ENCODE assay signal across 1 cellular context in genomic region chr9:19229725-19230355, GRCh38.
TF ChIP-seq lines count a peak whose summit lies in the region.

No MANE protein-coding gene starts in this region.

TF ChIP-seq in HepG2, 621 proteins besides CTCF, POLR2A, EP300 and RAD21 (continued from another document and continues in another):
- no peak for TF ChIP-seq CEBPZ (IDR thresholded peaks at IDR 0.05; ENCODE audit: low read length)
- no peak for TF ChIP-seq ZZZ3 (CRISPR knock-in tag; IDR thresholded peaks at IDR 0.05; ENCODE audit: borderline replicate concordance)
- TF ChIP-seq NFRKB (IDR thresholded peaks at IDR 0.05) = no peak
- TF ChIP-seq ZNF878 (CRISPR knock-in tag; IDR thresholded peaks at IDR 0.05) = 0 out of 2 replicates have a peak, but pooled peaks have one; percentile 30
- TF ChIP-seq KDM2A (CRISPR knock-in tag; IDR thresholded peaks at IDR 0.05; ENCODE audit: borderline replicate concordance, low read depth) = 0 out of 2 replicates have a peak, but pooled peaks have one; percentile 20
- no peak for TF ChIP-seq SCMH1 (CRISPR knock-in tag; IDR thresholded peaks at IDR 0.05; ENCODE audit: borderline replicate concordance)
- TF ChIP-seq KDM5B (CRISPR knock-in tag; IDR thresholded peaks at IDR 0.05; ENCODE audit: borderline replicate concordance) = no peak
- no peak for TF ChIP-seq SALL2 (CRISPR knock-in tag; IDR thresholded peaks at IDR 0.05)
- no peak for TF ChIP-seq MED1 (CRISPR knock-in tag; IDR thresholded peaks at IDR 0.05)
- TF ChIP-seq ZNF746 (CRISPR knock-in tag; IDR thresholded peaks at IDR 0.05) = 0 out of 2 replicates have a peak, but pooled peaks have one; percentile 45
- no peak for TF ChIP-seq ZNF691 (CRISPR knock-in tag; IDR thresholded peaks at IDR 0.05; ENCODE audit: borderline replicate concordance, low read depth)
- peak; percentile 31; the same call in 1 of the 2 replicates for TF ChIP-seq ZNF768 (CRISPR knock-in tag; IDR thresholded peaks at IDR 0.05)
- peak; percentile 86 for TF ChIP-seq RARA (CRISPR knock-in tag; IDR thresholded peaks at IDR 0.05)
- TF ChIP-seq PHF20 (CRISPR knock-in tag; IDR thresholded peaks at IDR 0.05) = peak; percentile 10; the same call in 1 of the 2 replicates
- TF ChIP-seq HDAC2 (CRISPR knock-in tag; IDR thresholded peaks at IDR 0.05) = no peak
- TF ChIP-seq HOXA3 (CRISPR knock-in tag; IDR thresholded peaks at IDR 0.05) = 0 out of 2 replicates have a peak, but pooled peaks have one; percentile 2
- TF ChIP-seq FOXM1 (CRISPR knock-in tag; IDR thresholded peaks at IDR 0.05) = no peak
- no peak for TF ChIP-seq BCLAF1 (IDR thresholded peaks at IDR 0.05)
- no peak for TF ChIP-seq ZNF883 (CRISPR knock-in tag; IDR thresholded peaks at IDR 0.05; ENCODE audit: not compliant biosample characterization)
- TF ChIP-seq PHF8 (CRISPR knock-in tag; IDR thresholded peaks at IDR 0.05) = peak; percentile 69
- 0 out of 2 replicates have a peak, but pooled peaks have one; percentile 25 for TF ChIP-seq RXRB (CRISPR knock-in tag; IDR thresholded peaks at IDR 0.05; ENCODE audit: borderline replicate concordance)
- no peak for TF ChIP-seq HOMEZ (CRISPR knock-in tag; IDR thresholded peaks at IDR 0.05; ENCODE audit: low read depth)
- no peak for TF ChIP-seq ZBTB42 (CRISPR knock-in tag; IDR thresholded peaks at IDR 0.05)
- TF ChIP-seq GPBP1L1 (CRISPR knock-in tag; IDR thresholded peaks at IDR 0.05) = no peak
- 0 out of 2 replicates have a peak, but pooled peaks have one; percentile 16 for TF ChIP-seq KDM6A (CRISPR knock-in tag; IDR thresholded peaks at IDR 0.05; ENCODE audit: low read depth)
- TF ChIP-seq MXI1 (IDR thresholded peaks at IDR 0.05; ENCODE audit: borderline replicate concordance, low read depth, low read length) = no peak
- peak; percentile 60 for TF ChIP-seq ZSCAN25 (CRISPR knock-in tag; IDR thresholded peaks at IDR 0.05)
- TF ChIP-seq HNRNPK (IDR thresholded peaks at IDR 0.05; ENCODE audit: low read depth, low read length, poor library complexity, severe bottlenecking) = peak; percentile 2
- TF ChIP-seq PAXIP1 (CRISPR knock-in tag; conservative IDR thresholded peaks at IDR 0.05) = 0 out of 2 replicates have a peak, but pooled peaks have one; percentile 17
- no peak for TF ChIP-seq TBX2 (CRISPR knock-in tag; IDR thresholded peaks at IDR 0.05; ENCODE audit: borderline replicate concordance)
- no peak for TF ChIP-seq ZBTB34 (CRISPR knock-in tag; IDR thresholded peaks at IDR 0.05)
- TF ChIP-seq HMGXB4 (CRISPR knock-in tag; IDR thresholded peaks at IDR 0.05; ENCODE audit: borderline replicate concordance in 1 of 2, low read depth in 1 of 2) = 0 out of 4 replicates have a peak, but pooled peaks of 1 of the 2 experiments have one; percentile 40
- 0 out of 2 replicates have a peak, but pooled peaks have one; percentile 38 for TF ChIP-seq ZNF280B (CRISPR knock-in tag; IDR thresholded peaks at IDR 0.05; ENCODE audit: borderline replicate concordance)
- 0 out of 2 replicates have a peak, but pooled peaks have one; percentile 3 for TF ChIP-seq DRAP1 (CRISPR knock-in tag; IDR thresholded peaks at IDR 0.05)
- TF ChIP-seq SRF (IDR thresholded peaks at IDR 0.05; ENCODE audit: low read depth, low read length) = peak; percentile 52; the same call in 1 of the 2 replicates
- TF ChIP-seq GTF2F1 (IDR thresholded peaks at IDR 0.05; ENCODE audit: low read length) = no peak
- TF ChIP-seq E2F5 (CRISPR knock-in tag; conservative IDR thresholded peaks at IDR 0.05) = no peak
